8 cellular contexts compared by ENCODE assay signal in the genomic region with DNA sequence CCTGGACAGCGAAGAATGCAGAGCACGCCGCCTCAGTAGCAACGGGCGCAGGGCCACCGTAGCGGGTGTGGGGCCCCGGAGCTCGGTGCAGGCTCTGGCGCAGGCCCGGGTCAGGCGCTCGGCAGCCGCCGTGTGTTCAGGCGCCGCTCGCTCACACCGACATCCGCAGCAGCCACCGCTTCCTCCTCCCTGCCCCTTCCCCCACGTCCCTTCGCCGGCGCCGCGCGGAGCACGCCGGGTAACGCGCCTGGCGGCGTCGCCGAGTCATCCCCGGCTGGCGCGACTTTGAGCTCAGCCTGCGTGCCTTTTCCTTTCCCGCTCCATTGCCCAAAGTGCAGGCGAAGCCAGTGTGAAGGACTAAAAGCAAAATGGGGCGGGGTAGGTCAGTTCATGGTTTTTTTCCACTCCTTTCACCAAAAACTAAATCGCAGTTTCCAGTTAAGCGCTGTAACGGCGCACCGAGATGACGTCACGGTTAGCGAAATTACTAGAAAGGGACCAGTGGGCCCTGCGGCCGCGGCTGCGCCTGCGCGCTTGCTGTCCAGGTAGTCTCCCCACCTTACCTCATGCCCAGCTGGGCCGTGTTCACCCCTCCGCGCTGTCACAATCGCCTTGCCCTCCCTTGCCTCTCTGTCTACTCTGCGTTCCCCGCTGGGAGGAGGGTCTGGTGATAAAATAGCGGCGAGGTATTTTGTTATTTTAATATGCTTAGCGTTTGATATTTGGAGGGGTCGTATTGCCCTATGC. TPM values are rescaled to one million over a fixed set of nuclear protein-coding genes. Genes with fewer than 3 reads are reported as not detected.
DNase-seq lines count a peak whose midpoint lies in the region; ATAC-seq and TF ChIP-seq lines count a peak whose summit lies in the region.

A gene (minus strand): TSS at position 191 of the 747 bp plus-strand sequence. CDS start 279 bp downstream, outside the sequence.

- H3K4me3 ChIP-seq in dorsolateral prefrontal cortex (peak within 1 kb of the TSS; percentile 68 to 100 (median 98)), right lobe of liver (peak within 1 kb of the TSS; percentile 91 to 95 (median 94))

- peaks cover 0 to 27% (median 1%) of the 10 kb centered on the region in 4 donors for H3K4me1 ChIP-seq in right lobe of liver

- H3K36me3 ChIP-seq in right lobe of liver: no peaks in the 10 kb centered on the region

- TF ChIP-seq CTCF in CD4-positive, alpha-beta T cell (IDR thresholded peaks at IDR 0.05): no peak
- peak in 18 of 56 donors; percentile 3 to 42 (median 18) for TF ChIP-seq CTCF in dorsolateral prefrontal cortex (IDR thresholded peaks at IDR 0.05 in 54 of 56, conservative IDR thresholded peaks at IDR 0.05 in 2 of 56; ENCODE audit: low read depth in 1 of 56, partially characterized antibody in 56 of 56)
- TF ChIP-seq CTCF in right lobe of liver (IDR thresholded peaks at IDR 0.05): no peak

- H3K4me1 Mint-ChIP-seq in CD4-positive, alpha-beta T cell (ENCODE audit: low read depth): peaks cover 53% of the 10 kb centered on the region
- H3K4me1 Mint-ChIP-seq in activated CD4-positive, alpha-beta memory T cell treated with anti-CD3 and anti-CD28 coated beads for 36 hours (ENCODE audit: low read depth): peaks cover 45% of the 10 kb centered on the region

- peaks cover 33% of the 10 kb centered on the region for H3K36me3 Mint-ChIP-seq in CD4-positive, alpha-beta T cell (ENCODE audit: low read depth)
- H3K36me3 Mint-ChIP-seq in activated CD4-positive, alpha-beta memory T cell treated with anti-CD3 and anti-CD28 coated beads for 36 hours: peaks cover 17% of the 10 kb centered on the region

- CTCF ChIA-PET in CD4-positive, alpha-beta T cell (lab: Charles Lee): interaction anchor here (0.8 to 2.2 kb wide), 7 partner anchors 8 to 213 kb away, joined by 3 to 7 read pairs (median 5); a partner anchor contains a TSS
- CTCF ChIA-PET in activated CD4-positive, alpha-beta memory T cell treated with anti-CD3 and anti-CD28 coated beads for 36 hours (lab: Charles Lee): interaction anchor here (0.7 to 2.8 kb wide), 6 partner anchors 10 to 85 kb away, joined by 3 to 12 read pairs (median 7); a partner anchor contains a TSS

- H3K27me3 Mint-ChIP-seq in CD4-positive, alpha-beta T cell: no peaks in the 10 kb centered on the region
- no peaks in the 10 kb centered on the region for H3K27me3 Mint-ChIP-seq in activated CD4-positive, alpha-beta memory T cell treated with anti-CD3 and anti-CD28 coated beads for 36 hours

- peak within 1 kb of the TSS; percentile 94 for H3K27ac Mint-ChIP-seq in CD4-positive, alpha-beta T cell
- peak within 1 kb of the TSS; percentile 99 for H3K27ac Mint-ChIP-seq in activated CD4-positive, alpha-beta memory T cell treated with anti-CD3 and anti-CD28 coated beads for 36 hours

- no peaks in the 10 kb centered on the region for H3K27me3 ChIP-seq in CD4-positive, alpha-beta T cell (ENCODE audit: control insufficient read depth, insufficient read depth, low read length)
- H3K27me3 ChIP-seq in dorsolateral prefrontal cortex (no peaks in the 10 kb centered on the region), right lobe of liver (no peaks in the 10 kb centered on the region)

- H3K27ac ChIP-seq in CD4-positive, alpha-beta T cell (ENCODE audit: low read depth, low read length): peak within 1 kb of the TSS; percentile 98
- H3K27ac ChIP-seq in dorsolateral prefrontal cortex (peak within 1 kb of the TSS; percentile 94 to 100 (median 100)), right lobe of liver (peak within 1 kb of the TSS; percentile 99 to 100 (median 99))

- no peaks in the 10 kb centered on the region for H3K9me3 Mint-ChIP-seq in CD4-positive, alpha-beta T cell
- no peaks in the 10 kb centered on the region for H3K9me3 Mint-ChIP-seq in activated CD4-positive, alpha-beta memory T cell treated with anti-CD3 and anti-CD28 coated beads for 36 hours

- TF ChIP-seq POLR2A in right lobe of liver (IDR thresholded peaks at IDR 0.05): peak; percentile 97

- H3K9me3 ChIP-seq in CD4-positive, alpha-beta T cell (ENCODE audit: control insufficient read depth, low read length): no peaks in the 10 kb centered on the region
- H3K9me3 ChIP-seq in right lobe of liver: no peaks in the 10 kb centered on the region

- ATAC-seq in CD4-positive, alpha-beta T cell (ENCODE audit: poor library complexity): peak; percentile 86
- ATAC-seq in GM19455 (IDR thresholded peaks at IDR 0.05; ENCODE audit: unreplicated experiment): peak; percentile 78
- peak; percentile 89 to 94 (median 92) for ATAC-seq in right lobe of liver

- intact Hi-C loops in CD4-positive, alpha-beta T cell (cut with DNase I, micrococcal nuclease): loop anchor here (1.0 to 10.0 kb wide), 8 partner anchors 41 to 277 kb away; a partner anchor contains a TSS
- intact Hi-C loops in activated CD4-positive, alpha-beta memory T cell treated with anti-CD3 and anti-CD28 coated beads for 36 hours (cut with micrococcal nuclease): loop anchor here (1.0 kb wide), 4 partner anchors 85 to 272 kb away; a partner anchor contains a TSS
- intact Hi-C loops in dorsolateral prefrontal cortex (cut with DNase I): loop anchor here (1.0 to 10.0 kb wide), 5 partner anchors 85 to 274 kb away; a partner anchor contains a TSS
- intact Hi-C loops in right lobe of liver (cut with DNase I): no loop called here

- POLR2A ChIA-PET in CD4-positive, alpha-beta T cell (lab: Charles Lee): interaction anchor here (0.6 to 3.5 kb wide), 30 partner anchors 8 to 588 kb away, joined by 3 to 61 read pairs (median 6); a partner anchor contains a TSS
- POLR2A ChIA-PET in activated CD4-positive, alpha-beta memory T cell treated with anti-CD3 and anti-CD28 coated beads for 36 hours (lab: Charles Lee): interaction anchor here (0.6 to 3.3 kb wide), 14 partner anchors 9 to 1128 kb away, joined by 3 to 24 read pairs (median 6); a partner anchor contains a TSS

- DNase-seq in CD4-positive, alpha-beta T cell: peak; percentile 85 to 91 (median 88)
- peak; percentile 92 for DNase-seq in HK-2 (ENCODE audit: unreplicated experiment)
- peak; percentile 67 for DNase-seq in NCI-H82 treated with DMSO at 0.1 percent for 48 hours (lab: John Stamatoyannopoulos, UW; ENCODE audit: unreplicated experiment)
- peak; percentile 94 for DNase-seq in activated CD4-positive, alpha-beta memory T cell treated with anti-CD3 and anti-CD28 coated beads for 36 hours
- peak; percentile 84 to 91 (median 89) for DNase-seq in dorsolateral prefrontal cortex
- peak; percentile 96 for DNase-seq in right lobe of liver
- DNase-seq in stimulated activated CD4-positive, alpha-beta T cell treated with anti-CD3 and anti-CD28 coated beads, Interleukin-4, amount 100 ng/mL, for 24 hours: peak; percentile 91

- WGBS in right lobe of liver (ENCODE audit: insufficient coverage, low coverage, low lambda C conversion rate, missing lambda C conversion rate): 2% methylated on average over 18 of the region's 67 CpGs

- H3K4me3 Mint-ChIP-seq in CD4-positive, alpha-beta T cell: peak within 1 kb of the TSS; percentile 90
- H3K4me3 Mint-ChIP-seq in activated CD4-positive, alpha-beta memory T cell treated with anti-CD3 and anti-CD28 coated beads for 36 hours: peak within 1 kb of the TSS; percentile 87

RNA-seq across cellular contexts. Expression of the gene that starts here (rescaled TPM):
- total RNA-seq in CD4-positive, alpha-beta T cell: 100 to 1,000 TPM; 178 to 185 TPM
- 100 to 1,000 TPM in 1 of 2 experiments, 10 to 100 TPM in 1; 88.8 to 101 TPM for total RNA-seq in activated CD4-positive, alpha-beta memory T cell treated with anti-CD3 and anti-CD28 coated beads for 36 hours
- total RNA-seq in dorsolateral prefrontal cortex: 100 to 1,000 TPM; 109 to 237 (median 183) TPM
- 10 to 100 TPM; 49.6 to 94.5 (median 66.0) TPM for total RNA-seq in right lobe of liver

Comparison
In these comparisons a context has a peak if more than half of its experiments do, and no peak if none do; other contexts are left out.
1. Peak in every context shown above with its lines: DNase-seq, ATAC-seq, H3K4me3 ChIP-seq and H3K27ac ChIP-seq.
2. intact Hi-C loops: an anchor here in CD4-positive, alpha-beta T cell (1.0 to 10.0 kb wide), activated CD4-positive, alpha-beta memory T cell treated with anti-CD3 and anti-CD28 coated beads for 36 hours (1.0 kb wide) and dorsolateral prefrontal cortex (1.0 to 10.0 kb wide); none called in right lobe of liver.